Comparison of ENCODE assay signal across 32 cellular contexts in genomic region chr6:53704700-53705099, GRCh38.
"Had no signal": no experiment of that assay in that cellular context is flagged by ENCODE, and none has a peak within 500 bp of the region (broad histone marks: within the 10 kb centered on the region; RNA-seq: fewer than 3 reads in every experiment).

No MANE protein-coding gene starts in this region.

- H3K4me1 ChIP-seq: ascending aorta had no signal

- H3K4me3 ChIP-seq: ascending aorta, cardiac muscle cell had no signal

- H3K27ac ChIP-seq: ascending aorta, cardiac muscle cell, WERI-Rb-1 had no signal

- H3K36me3 ChIP-seq: ascending aorta, cardiac muscle cell, WERI-Rb-1 had no signal

- H3K9me3 ChIP-seq: ascending aorta had no signal

- FAIRE-seq: bronchial epithelial cell, TTC549 had no signal

- ATAC-seq: activated CD4-positive, alpha-beta T cell treated with anti-CD3 and anti-CD28 coated beads for 36 hours; activated CD4-positive, CD25-positive, alpha-beta regulatory T cell treated with anti-CD3 and anti-CD28 coated beads, Interleukin-2, amount 50 U/mL, for 24 hours; activated CD8-positive, alpha-beta memory T cell treated with anti-CD3 and anti-CD28 coated beads, Interleukin-2, amount 10 ng/mL, durations not matched to agents 7 days and 5 days; activated CD8-positive, alpha-beta T cell treated with anti-CD3 and anti-CD28 coated beads, Interleukin-2, amount 10 ng/mL, durations not matched to agents 7 days and 5 days; activated naive CD8-positive, alpha-beta T cell treated with anti-CD3 and anti-CD28 coated beads, Interleukin-2, amount 50 U/mL, for 24 hours; WTC11 had no signal

- DNase-seq: activated CD4-positive, alpha-beta memory T cell treated with anti-CD3 and anti-CD28 coated beads, Interleukin-2, amount 10 ng/mL, durations not matched to agents 7 days and 5 days; activated CD4-positive, alpha-beta T cell treated with anti-CD3 and anti-CD28 coated beads for 1 hour; activated CD4-positive, alpha-beta T cell treated with anti-CD3 and anti-CD28 coated beads for 36 hours; activated CD4-positive, alpha-beta T cell treated with anti-CD3 and anti-CD28 coated beads for 48 hours; activated CD4-positive, alpha-beta T cell treated with anti-CD3 and anti-CD28 coated beads, Interleukin-2, amount 10 ng/mL, durations not matched to agents 7 days and 5 days; activated CD4-positive, alpha-beta T cell treated with anti-CD3 and anti-CD28 coated beads, Interleukin-2, amount 50 U/mL, for 48 hours; activated CD4-positive, CD25-positive, alpha-beta regulatory T cell; activated CD8-positive, alpha-beta memory T cell treated with anti-CD3 and anti-CD28 coated beads for 24 hours; activated CD8-positive, alpha-beta memory T cell treated with anti-CD3 and anti-CD28 coated beads, Interleukin-2, amount 10 ng/mL, durations not matched to agents 7 days and 5 days; activated CD8-positive, alpha-beta memory T cell treated with anti-CD3 and anti-CD28 coated beads, Interleukin-2, amount 50 U/mL, for 48 hours; activated CD8-positive, alpha-beta T cell treated with anti-CD3 and anti-CD28 coated beads, Interleukin-2, amount 10 ng/mL, durations not matched to agents 7 days and 5 days; activated effector memory CD4-positive, alpha-beta T cell treated with Interleukin-2 at 50 U/mL for 16 hours; activated gamma-delta T cell; activated naive CD4-positive, alpha-beta T cell treated with anti-CD3 and anti-CD28 coated beads, Interleukin-2, amount 10 ng/mL, durations not matched to agents 7 days and 5 days; activated naive CD4-positive, alpha-beta T cell treated with Interleukin-2 at 50 U/mL for 16 hours; activated naive CD8-positive, alpha-beta T cell treated with anti-CD3 and anti-CD28 coated beads, Interleukin-2, amount 10 ng/mL, durations not matched to agents 7 days and 5 days; activated naive CD8-positive, alpha-beta T cell treated with anti-CD3 and anti-CD28 coated beads, Interleukin-2, amount 50 U/mL, for 24 hours; activated T-cell treated with anti-CD3 and anti-CD28 coated beads, Interleukin-2, amount 50 U/mL, for 24 hours; activated T-cell treated with anti-CD3 and anti-CD28 coated beads, Interleukin-2, amount 50 U/mL, for 48 hours; amygdala; anterior cingulate cortex; caudate nucleus; cerebellar nuclear complex; T-helper 2 cell; T-helper 9 cell; WERI-Rb-1 had no signal

- H3K27me3 ChIP-seq: ascending aorta, cardiac muscle cell had no signal
